8 cellular contexts compared by ENCODE assay signal in the genomic region with DNA sequence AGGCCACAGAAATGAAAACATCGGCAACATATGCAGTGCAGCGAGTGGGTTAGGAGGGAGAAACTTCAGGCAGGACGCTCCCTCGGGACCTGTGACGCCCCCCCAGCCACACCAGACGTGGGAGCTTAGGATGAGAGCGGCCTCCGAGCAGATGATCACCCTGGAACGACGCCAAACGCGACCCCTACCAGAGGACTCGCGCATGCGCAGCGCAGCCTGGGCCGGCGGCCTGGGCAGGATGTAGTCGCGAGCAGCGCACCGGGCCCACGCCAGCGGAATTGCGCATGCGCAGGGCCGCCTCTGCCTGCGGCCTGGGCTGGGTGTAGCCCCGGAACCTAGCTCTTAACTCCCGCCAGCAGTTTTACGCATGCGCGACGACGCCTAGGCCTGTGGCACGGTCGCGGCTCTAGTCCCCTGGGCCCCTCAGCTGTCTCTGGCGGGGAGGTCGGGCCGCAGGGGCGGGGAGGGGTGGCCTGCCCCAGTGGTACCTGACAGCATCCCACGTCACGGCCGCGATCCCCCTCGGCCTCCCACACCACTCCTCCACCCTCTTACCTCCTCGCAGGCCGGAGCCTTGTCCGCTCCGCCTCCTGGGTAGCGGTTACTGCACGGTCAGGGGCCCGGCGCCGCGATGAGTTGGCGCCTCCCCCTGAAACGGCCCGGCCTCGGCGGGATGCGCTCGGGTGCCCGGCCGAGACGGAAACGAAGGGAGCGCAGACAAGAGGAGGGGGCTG. TPM values are rescaled to one million over a fixed set of nuclear protein-coding genes. Genes with fewer than 3 reads are reported as not detected.
DNase-seq lines count a peak whose midpoint lies in the region; ATAC-seq, FAIRE-seq and TF ChIP-seq lines count a peak whose summit lies in the region.

RCBTB2 (minus strand) TSS at position 608 of the 734 bp plus-strand sequence. CDS start 11,141 bp downstream, outside the sequence.

- H3K9me1 ChIP-seq in keratinocyte (ENCODE audit: control insufficient read depth, extremely low read depth, insufficient read depth, low read length): no peaks in the 10 kb centered on the region

- no peaks in the 10 kb centered on the region for H4K20me1 ChIP-seq in keratinocyte (ENCODE audit: control insufficient read depth, extremely low read depth, insufficient read depth, low read length)

- H3K27me3 ChIP-seq in keratinocyte (ENCODE audit: control insufficient read depth, extremely low read depth, insufficient read depth, low read length): no peaks in the 10 kb centered on the region

- no peaks in the 10 kb centered on the region for H3K36me3 ChIP-seq in keratinocyte (ENCODE audit: control insufficient read depth in 2 of 2, extremely low read depth in 1 of 2, insufficient read depth in 2 of 2, low read length in 2 of 2)

- TF ChIP-seq CTCF in AG09319 (IDR thresholded peaks at IDR 0.05; ENCODE audit: low read depth, low read length) (no peak), keratinocyte (optimal IDR thresholded peaks at IDR 0.05 in 1 of 3, IDR thresholded peaks at IDR 0.05 in 1 of 3, conservative IDR thresholded peaks at IDR 0.05 in 1 of 3; ENCODE audit: extremely low read depth in 1 of 3, insufficient read depth in 2 of 3, low read length in 3 of 3) (peak in 1 of 3 experiments; percentile 8)

- H3K9me3 ChIP-seq in keratinocyte (ENCODE audit: control insufficient read depth, low read depth, low read length): no peaks in the 10 kb centered on the region

- peak within 1 kb of the TSS; percentile 67 to 81 (median 71) for H3K4me3 ChIP-seq in keratinocyte (ENCODE audit: control insufficient read depth in 2 of 3, extremely low read depth in 1 of 3, insufficient read depth in 2 of 3, low read depth in 1 of 3, low read length in 3 of 3)

- peak; percentile 78 for FAIRE-seq in keratinocyte (lab: Jason Lieb, UNC)

- H3K79me2 ChIP-seq in keratinocyte (ENCODE audit: control insufficient read depth, insufficient read depth, low read length): no peaks in the 10 kb centered on the region

- peaks cover 10% of the 10 kb centered on the region for H3K4me1 ChIP-seq in keratinocyte (ENCODE audit: control insufficient read depth, extremely low read depth, insufficient read depth, low read length)

- DNase-seq in AG09319 (ENCODE audit: extremely low read depth, low read depth) (peak; percentile 95), NCI-H345 treated with DMSO at 0.1 percent for 48 hours (lab: John Stamatoyannopoulos, UW; ENCODE audit: unreplicated experiment) (peak; percentile 47), cerebellar cortex (ENCODE audit: low spot score) (peak; percentile 96), keratinocyte (ENCODE audit: low read depth, low spot score) (peak; percentile 66)
- peak; percentile 94 to 99 (median 97) for DNase-seq in stimulated activated CD4-positive, alpha-beta T cell treated with anti-CD3 and anti-CD28 coated beads, Interleukin-12 subunit alpha, Interleukin-12 subunit beta, amount 100 ng/mL, for 48 hours (ENCODE audit: low read depth in 2 of 3, low spot score in 1 of 3)

- ATAC-seq in GM19025 (IDR thresholded peaks at IDR 0.05; ENCODE audit: low read depth, unreplicated experiment) (peak; percentile 82), HG03280 (IDR thresholded peaks at IDR 0.05; ENCODE audit: unreplicated experiment) (peak; percentile 88)
- peak; percentile 92 to 95 for ATAC-seq in activated CD4-positive, CD25-positive, alpha-beta regulatory T cell treated with anti-CD3 and anti-CD28 coated beads, Interleukin-2, amount 50 U/mL, for 24 hours

- peak within 1 kb of the TSS; percentile 91 for H3K27ac ChIP-seq in keratinocyte (ENCODE audit: control insufficient read depth, insufficient read depth, low read length)

- peak within 1 kb of the TSS; percentile 92 for H2AFZ ChIP-seq in keratinocyte (ENCODE audit: control insufficient read depth, low read length)

- dilution Hi-C loops in keratinocyte (cut with MboI; ENCODE audit: extremely low pct_ligation_motif_present, low sequenced_read_pairs): no loop called here

- H3K4me2 ChIP-seq in keratinocyte (ENCODE audit: control insufficient read depth, extremely low read depth, insufficient read depth, low read depth, low read length): peak within 1 kb of the TSS; percentile 96

- H3K9ac ChIP-seq in keratinocyte (ENCODE audit: control insufficient read depth, extremely low read depth, insufficient read depth, low read length): peak within 1 kb of the TSS; percentile 88

RNA-seq across cellular contexts. Expression of gene RCBTB2, which starts in this region (rescaled TPM):
- 3.4 to 5.5 TPM (median 4.6 TPM) in 3 replicates for polyA plus RNA-seq in keratinocyte
- polyA plus RNA-seq in keratinocyte (2011; ENCODE audit: low read depth): 4.5 TPM
- 2.7 and 4.6 TPM in 2 replicates for polyA plus RNA-seq in keratinocyte (2011; cell fraction: cytosol; rRNA removed)
- polyA plus RNA-seq in keratinocyte (2011; cell fraction: nucleus; rRNA removed): 5.3 and 5.9 TPM in 2 replicates
- 2.1 and 3.1 TPM in 2 replicates for polyA plus RNA-seq in keratinocyte (2012; ENCODE audit: low replicate concordance)
- 1.9 to 5.0 TPM (median 4.5 TPM) in 3 replicates for polyA minus RNA-seq in keratinocyte
- 1.5 TPM for polyA minus RNA-seq in keratinocyte (2011; cell fraction: cytosol; rRNA and poly(A)+ RNA removed)
- 2.2 and 5.7 TPM in 2 replicates for polyA minus RNA-seq in keratinocyte (2011; cell fraction: nucleus; rRNA and poly(A)+ RNA removed)

Comparison
In these comparisons a context has a peak if more than half of its experiments do, and no peak if none do; other contexts are left out.
1. Peak in every context shown above with its lines: DNase-seq, ATAC-seq, H3K4me3 ChIP-seq and H3K27ac ChIP-seq.
2. DNase-seq: peak in every context shown above with its lines; median percentile 97 in stimulated activated CD4-positive, alpha-beta T cell treated with anti-CD3 and anti-CD28 coated beads, Interleukin-12 subunit alpha, Interleukin-12 subunit beta, amount 100 ng/mL, for 48 hours; 96 in cerebellar cortex; 95 in AG09319; 66 in keratinocyte; 47 in NCI-H345 treated with DMSO at 0.1 percent for 48 hours.